In genomic region chr2:240678909-240679308, GRCh38 we compare ENCODE assay signal across 12 cellular contexts. TPM values are rescaled to one million over a fixed set of nuclear protein-coding genes. Genes with fewer than 3 reads are reported as not detected.
"Had no signal": no experiment of that assay in that cellular context is flagged by ENCODE, and none has a peak within 500 bp of the region (broad histone marks: within the 10 kb centered on the region; RNA-seq: fewer than 3 reads in every experiment).

No MANE protein-coding gene starts in this region.

RNA-seq across cellular contexts. Expression of gene AQP12B, which starts 3.8 kb away (rescaled TPM):
- total RNA-seq: OCI-LY7; PC-3; PC-9; Right ventricle myocardium inferior; Right ventricle myocardium superior; RPMI7951; SJCRH30; SJSA1; SK-MEL-5; T-cell; T-helper 1 cell treated with Interleukin-12 subunit alpha and Interleukin-12 subunit beta and Interleukin-4 antibody, amounts not matched to agents 30 ng/mL and 1 ng/mL, for 36 hours had no signal
- polyA plus RNA-seq: SK-N-SH had no signal

RNA-seq across cellular contexts. Expression of gene AQP12A, which starts 12.8 kb away (rescaled TPM):
- total RNA-seq: OCI-LY7; PC-3; PC-9; Right ventricle myocardium inferior; Right ventricle myocardium superior; RPMI7951; SJCRH30; SJSA1; SK-MEL-5; T-cell; T-helper 1 cell treated with Interleukin-12 subunit alpha and Interleukin-12 subunit beta and Interleukin-4 antibody, amounts not matched to agents 30 ng/mL and 1 ng/mL, for 36 hours had no signal
- polyA plus RNA-seq: SK-N-SH had no signal

RNA-seq across cellular contexts. Expression of gene GPR35, which starts 53.6 kb away (rescaled TPM):
- total RNA-seq: SK-MEL-5 had no signal
